19 cellular contexts compared by ENCODE assay signal in the genomic region with DNA sequence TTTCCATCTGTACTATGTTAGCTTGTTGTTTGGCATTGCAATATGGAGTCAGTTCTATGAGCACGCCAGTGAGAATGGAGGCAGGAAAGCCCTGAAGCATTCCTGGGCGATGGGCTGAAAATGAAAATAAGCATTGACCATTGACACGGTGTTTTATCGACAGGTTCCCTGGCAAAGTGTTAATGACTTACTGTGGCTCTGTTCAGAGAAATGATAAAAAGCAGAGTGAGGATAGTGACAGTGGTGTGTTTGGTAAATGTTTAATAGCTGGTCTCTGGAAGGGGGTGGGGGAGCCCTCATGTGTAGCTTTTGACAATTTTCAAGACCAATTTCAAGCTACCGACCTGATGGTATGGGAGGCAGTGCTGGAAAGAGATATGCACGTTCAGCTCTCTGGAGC.
"Had no signal": no experiment of that assay in that cellular context is flagged by ENCODE, and none has a peak within 500 bp of the region (broad histone marks: within the 10 kb centered on the region; RNA-seq: fewer than 3 reads in every experiment).

No MANE protein-coding gene starts in this region.

- H3K27ac ChIP-seq: parathyroid adenoma, vagina, VCaP had no signal

- H3K4me3 ChIP-seq: vagina had no signal

- H3K9me3 ChIP-seq: vagina had no signal

- H2AFZ ChIP-seq: parathyroid adenoma had no signal

- ATAC-seq: activated CD8-positive, alpha-beta T cell treated with anti-CD3 and anti-CD28 coated beads for 36 hours; activated naive CD8-positive, alpha-beta T cell treated with anti-CD3 and anti-CD28 coated beads, Interleukin-2, amount 50 U/mL, for 24 hours; left ventricle myocardium superior; stimulated activated naive B cell treated with anti-CD40 and anti-IgM and Interleukin-4, amounts not matched to agents 10 μg/mL and 1 μg/mL and 100 μg/mL, for 72 hours had no signal

- H3K79me2 ChIP-seq: parathyroid adenoma had no signal

- H3K36me3 ChIP-seq: vagina had no signal

- DNase-seq: activated CD4-positive, alpha-beta T cell treated with anti-CD3 and anti-CD28 coated beads, Interleukin-2, amount 10 ng/mL, durations not matched to agents 7 days and 5 days; activated CD4-positive, CD25-positive, alpha-beta regulatory T cell treated with anti-CD3 and anti-CD28 coated beads, Interleukin-2, amount 50 U/mL, for 72 hours; activated CD8-positive, alpha-beta T cell treated with anti-CD3 and anti-CD28 coated beads for 36 hours; activated gamma-delta T cell; activated naive CD4-positive, alpha-beta T cell treated with anti-CD3 and anti-CD28 coated beads, Interleukin-2, amount 50 U/mL, for 16 hours; activated naive CD8-positive, alpha-beta T cell treated with anti-CD3 and anti-CD28 coated beads, Interleukin-2, amount 50 U/mL, for 24 hours; effector CD4-positive, alpha-beta T cell; erythroblast; foreskin fibroblast; kidney; left ventricle myocardium superior; nucleus accumbens; stimulated activated CD4-positive, alpha-beta T cell treated with anti-CD3 and anti-CD28 coated beads, Interleukin-2, amount 100 ng/mL, for 48 hours; stimulated activated CD8-positive, alpha-beta memory T cell treated with anti-CD3 and anti-CD28 coated beads, Interleukin-4, amount 100 ng/mL, for 48 hours; stimulated activated naive B cell treated with anti-CD40 and anti-IgM and Interleukin-4, amounts not matched to agents 10 μg/mL and 1 μg/mL and 100 μg/mL, for 72 hours; trophoblast cell had no signal

- H3K4me1 ChIP-seq: parathyroid adenoma, vagina had no signal

- H3K9ac ChIP-seq: parathyroid adenoma had no signal

- FAIRE-seq: kidney had no signal

- H3K27me3 ChIP-seq: vagina had no signal
